Comparison of ENCODE assay signal across 9 cellular contexts in the genomic region with DNA sequence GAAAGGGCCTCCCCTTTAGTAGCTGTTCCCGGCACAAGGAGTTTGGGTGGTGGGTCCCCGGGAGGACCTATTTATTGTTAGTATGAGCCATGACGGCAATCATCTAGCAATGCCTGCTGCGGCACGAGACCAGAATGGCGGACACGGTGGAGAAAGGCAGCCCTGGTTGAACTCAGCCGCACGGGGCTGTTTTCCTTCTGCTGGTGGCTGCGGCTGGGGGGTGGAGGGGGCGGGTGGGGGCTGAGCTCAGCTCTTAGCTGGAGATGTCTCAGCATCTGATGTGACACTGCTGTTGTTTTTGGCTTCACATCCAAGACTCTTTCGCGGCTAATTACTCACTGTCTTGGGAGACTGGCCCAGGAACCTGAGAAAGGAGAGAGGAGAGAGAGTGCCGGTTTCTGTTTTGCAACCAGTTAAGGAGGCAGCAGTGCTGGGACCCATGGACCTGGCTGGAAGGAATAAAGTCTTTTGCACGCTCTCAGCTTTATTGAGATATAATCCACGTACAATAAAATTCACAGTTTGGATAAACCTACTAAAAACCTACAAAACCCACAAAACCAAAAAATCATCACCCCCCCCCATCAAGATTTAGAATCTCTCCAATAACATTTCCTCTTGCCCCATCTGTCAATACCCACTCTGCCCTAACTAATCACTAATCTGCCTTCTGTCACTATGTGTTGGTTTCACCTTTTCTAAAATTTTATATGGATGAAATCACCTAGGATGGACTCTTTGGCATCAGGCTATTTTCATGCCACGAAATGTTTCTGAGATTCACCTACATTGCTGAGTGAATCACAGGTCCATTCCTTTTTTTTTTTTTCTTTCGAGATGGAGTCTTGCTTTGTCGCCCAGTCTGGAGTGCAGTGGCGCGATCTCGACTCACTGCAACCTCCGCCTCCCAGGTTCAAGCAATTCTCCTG.
A peak's percentile ranks its signal among the peaks of the same experiment; 100 is the strongest.
DNase-seq lines count a peak whose midpoint lies in the region; ATAC-seq, FAIRE-seq and TF ChIP-seq lines count a peak whose summit lies in the region.
"Had no signal": no experiment of that assay in that cellular context is flagged by ENCODE, and none has a peak within 500 bp of the region (broad histone marks: within the 10 kb centered on the region; RNA-seq: fewer than 3 reads in every experiment).

No MANE protein-coding gene starts in this region.

- TF ChIP-seq CTCF in choroid plexus epithelial cell (conservative IDR thresholded peaks at IDR 0.05; ENCODE audit: low read depth, low read length) (no peak), mesothelial cell of epicardium (IDR thresholded peaks at IDR 0.05; ENCODE audit: unreplicated experiment) (no peak)

- no peaks in the 10 kb centered on the region for H3K36me3 Mint-ChIP-seq in mesothelial cell of epicardium

- peak overlapping the region; percentile 41 for H3K4me3 ChIP-seq in choroid plexus epithelial cell (ENCODE audit: low read depth, low read length)
- H3K4me3 ChIP-seq: right lobe of liver had no signal

- FAIRE-seq in urothelium cell line (lab: Jason Lieb, UNC) = no peak

- H3K4me3 Mint-ChIP-seq in mesothelial cell of epicardium = peak overlapping the region; percentile 13

- no peaks in the 10 kb centered on the region for H3K9me3 Mint-ChIP-seq in mesothelial cell of epicardium

- H3K27me3 Mint-ChIP-seq in mesothelial cell of epicardium (ENCODE audit: low read depth) = peaks cover 4% of the 10 kb centered on the region

- ATAC-seq in GM19328 (IDR thresholded peaks at IDR 0.05; ENCODE audit: unreplicated experiment) = no peak

- H3K27ac Mint-ChIP-seq in mesothelial cell of epicardium = peak overlapping the region; percentile 91

- DNase-seq in DMS 273 (lab: John Stamatoyannopoulos, UW; ENCODE audit: unreplicated experiment) = peak; percentile 63
- no peak for DNase-seq in DMS 273 treated with DMSO at 0.1 percent for 48 hours (lab: John Stamatoyannopoulos, UW)
- peak; percentile 97 for DNase-seq in choroid plexus epithelial cell (ENCODE audit: low read depth)
- DNase-seq in mesothelial cell of epicardium (ENCODE audit: low spot score in 2 of 2, unreplicated experiment in 2 of 2) = peak; percentile 55 to 82
- DNase-seq in urothelium cell line (ENCODE audit: low spot score) = peak; percentile 80
- DNase-seq in NCI-H2227 treated with DMSO at 0.1 percent for 48 hours (lab: John Stamatoyannopoulos, UW) = no peak
- DNase-seq in stimulated activated CD4-positive, alpha-beta T cell treated with anti-CD3 and anti-CD28 coated beads, Interleukin-4, amount 100 ng/mL, for 4 hours = no peak
- DNase-seq: right lobe of liver had no signal

- peaks cover 49% of the 10 kb centered on the region for H3K4me1 Mint-ChIP-seq in mesothelial cell of epicardium

Comparison
In these comparisons a context has a peak if more than half of its experiments do, and no peak if none do; other contexts are left out.
1. DNase-seq: peak in DMS 273 (single experiment), choroid plexus epithelial cell (single experiment), mesothelial cell of epicardium (2 of 2) and urothelium cell line (single experiment); none in DMS 273 treated with DMSO at 0.1 percent for 48 hours (single experiment), NCI-H2227 treated with DMSO at 0.1 percent for 48 hours (single experiment) and stimulated activated CD4-positive, alpha-beta T cell treated with anti-CD3 and anti-CD28 coated beads, Interleukin-4, amount 100 ng/mL, for 4 hours (0 of 2).